Comparison of ENCODE assay signal across 8 cellular contexts in genomic region chr17:75393523-75394331, GRCh38.
DNase-seq lines count a peak whose midpoint lies in the region; ATAC-seq and TF ChIP-seq lines count a peak whose summit lies in the region.

No MANE protein-coding gene starts in this region.

- H3K9me3 ChIP-seq in RWPE2 (ENCODE audit: severe bottlenecking) = no peaks in the 10 kb centered on the region

- H3K27me3 ChIP-seq in RWPE2 (ENCODE audit: insufficient read depth, poor library complexity, severe bottlenecking) = no peaks in the 10 kb centered on the region

- H3K27me3 Mint-ChIP-seq in nephron (ENCODE audit: low read depth) = no peaks in the 10 kb centered on the region

- H3K4me1 Mint-ChIP-seq in nephron = peaks cover 62% of the 10 kb centered on the region

- peaks cover 19% of the 10 kb centered on the region for H3K36me3 Mint-ChIP-seq in nephron (ENCODE audit: low read depth)

- DNase-seq in DMS153 (lab: John Stamatoyannopoulos, UW) (peak; percentile 92), LoVo (ENCODE audit: low spot score) (peak; percentile 95), RWPE2 (ENCODE audit: low spot score) (peak; percentile 99), fibroblast of the conjunctiva (ENCODE audit: low read depth) (peak; percentile 95)
- peak; percentile 78 for DNase-seq in activated effector memory CD4-positive, alpha-beta T cell treated with Interleukin-2 at 50 U/mL for 16 hours
- DNase-seq in stimulated activated naive CD4-positive, alpha-beta T cell treated with Interleukin-2 at 50 U/mL for 16 hours (lab: John Stamatoyannopoulos, UW) = peak; percentile 77

- H3K27ac ChIP-seq in RWPE2 (ENCODE audit: poor library complexity, severe bottlenecking) = peak overlapping the region; percentile 56

- H3K4me3 Mint-ChIP-seq in nephron = peak overlapping the region; percentile 90 to 92 (median 91)

- H3K4me1 ChIP-seq in RWPE2 (ENCODE audit: insufficient read depth, poor library complexity, severe bottlenecking) = peaks cover 35% of the 10 kb centered on the region

- H3K9me3 Mint-ChIP-seq in nephron = no peaks in the 10 kb centered on the region

- peaks cover 31% of the 10 kb centered on the region for H3K36me3 ChIP-seq in RWPE2 (ENCODE audit: low read depth)

- ATAC-seq in GM21825 (IDR thresholded peaks at IDR 0.05; ENCODE audit: unreplicated experiment) (peak; percentile 83), RWPE2 (ENCODE audit: low read depth) (peak; percentile 99)

- H3K27ac Mint-ChIP-seq in nephron = peak overlapping the region; percentile 91 to 97 (median 92)

- TF ChIP-seq CTCF in RWPE2 (IDR thresholded peaks at IDR 0.05; ENCODE audit: poor library complexity, severe bottlenecking) = no peak
- no peak for TF ChIP-seq CTCF in nephron (IDR thresholded peaks at IDR 0.05; ENCODE audit: unreplicated experiment in 3 of 3)

- peak overlapping the region; percentile 43 for H3K4me3 ChIP-seq in RWPE2 (ENCODE audit: severe bottlenecking)

Comparison
In these comparisons a context has a peak if more than half of its experiments do, and no peak if none do; other contexts are left out.
1. Peak in every context shown above with its lines: DNase-seq, ATAC-seq, H3K4me3 ChIP-seq and H3K27ac ChIP-seq.